1 cellular context compared by ENCODE assay signal in the genomic region with DNA sequence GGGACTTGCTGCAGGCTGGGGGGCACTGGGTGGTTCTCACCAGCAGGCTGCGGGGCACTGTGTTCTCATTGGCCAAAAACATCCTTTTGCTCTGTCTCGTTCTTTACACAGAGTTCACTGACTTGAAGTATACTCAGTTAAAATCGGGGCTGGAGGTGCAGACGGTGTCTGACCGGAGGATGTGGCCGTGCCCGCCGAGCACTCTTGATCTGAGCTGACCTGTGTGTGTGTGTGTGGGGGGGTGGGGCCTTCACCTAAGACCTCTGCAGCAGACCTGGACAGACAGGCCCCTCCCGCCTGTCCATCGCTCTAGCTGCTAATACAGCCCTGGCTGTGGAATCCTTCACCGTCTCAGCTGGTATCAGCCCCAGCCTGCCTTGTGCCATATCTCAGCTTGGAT.
A peak's percentile ranks its signal among the peaks of the same experiment; 100 is the strongest.
TF ChIP-seq lines count a peak whose summit lies in the region.

No MANE protein-coding gene starts in this region.

TF ChIP-seq in HepG2, 621 proteins besides CTCF, POLR2A, EP300 and RAD21:
- TF ChIP-seq ZNF317 (CRISPR knock-in tag; IDR thresholded peaks at IDR 0.05) (no peak), GTF3A (CRISPR knock-in tag; conservative IDR thresholded peaks at IDR 0.05) (no peak), CHD2 (IDR thresholded peaks at IDR 0.05; ENCODE audit: low read depth, low read length) (no peak), HNRNPUL1 (IDR thresholded peaks at IDR 0.05; ENCODE audit: low read depth, low read length) (no peak), AGO2 (optimal IDR thresholded peaks at IDR 0.05; ENCODE audit: low read depth, low read length) (peak; percentile 59), ISL2 (CRISPR knock-in tag; IDR thresholded peaks at IDR 0.05) (no peak), RFXAP (CRISPR knock-in tag; IDR thresholded peaks at IDR 0.05; ENCODE audit: borderline replicate concordance) (no peak)
- TF ChIP-seq, protein P1, sequence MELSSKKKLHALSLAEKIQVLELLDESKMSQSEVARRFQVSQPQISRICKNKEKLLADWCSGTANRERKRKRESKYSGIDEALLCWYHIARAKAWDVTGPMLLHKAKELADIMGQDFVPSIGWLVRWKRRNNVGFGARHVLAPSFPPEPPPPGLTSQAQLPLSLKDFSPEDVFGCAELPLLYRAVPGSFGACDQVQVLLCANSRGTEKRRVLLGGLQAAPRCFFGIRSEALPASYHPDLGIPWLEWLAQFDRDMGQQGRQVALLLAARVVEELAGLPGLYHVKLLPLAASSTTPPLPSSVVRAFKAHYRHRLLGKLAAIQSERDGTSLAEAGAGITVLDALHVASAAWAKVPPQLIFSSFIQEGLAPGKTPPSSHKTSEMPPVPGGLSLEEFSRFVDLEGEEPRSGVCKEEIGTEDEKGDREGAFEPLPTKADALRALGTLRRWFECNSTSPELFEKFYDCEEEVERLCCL (CRISPR knock-in tag; IDR thresholded peaks at IDR 0.05; ENCODE audit: borderline replicate concordance): no peak
